ENCODE assay signal across 16 cellular contexts in the genomic region with DNA sequence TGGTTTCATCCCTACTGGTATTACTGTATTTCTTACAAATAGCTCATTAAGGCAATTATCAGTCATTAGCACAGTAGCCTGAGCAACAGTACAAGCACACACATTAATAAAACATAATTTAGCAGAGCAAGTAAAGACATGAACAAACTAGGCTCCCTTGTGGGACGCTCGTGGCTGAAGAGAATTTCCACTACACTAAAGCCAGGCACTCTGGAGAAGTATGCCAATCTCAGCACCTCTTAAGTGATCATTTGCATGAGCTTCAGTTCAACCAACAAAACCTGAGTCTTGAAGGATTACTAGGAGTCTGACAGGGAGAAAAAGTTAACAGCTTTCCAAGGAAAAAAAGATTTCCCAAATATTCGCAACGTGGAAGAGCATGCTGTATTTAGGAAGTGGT.
DNase-seq lines count a peak whose midpoint lies in the region; ATAC-seq and TF ChIP-seq lines count a peak whose summit lies in the region.
"Had no signal": no experiment of that assay in that cellular context is flagged by ENCODE, and none has a peak within 500 bp of the region (broad histone marks: within the 10 kb centered on the region; RNA-seq: fewer than 3 reads in every experiment).

No MANE protein-coding gene starts in this region.

- no peaks in the 10 kb centered on the region for H3K27me3 ChIP-seq in fibroblast of lung (ENCODE audit: control insufficient read depth, insufficient read depth, low read length)
- H3K27me3 ChIP-seq: dorsolateral prefrontal cortex had no signal

- no peak overlapping the region for H3K9ac ChIP-seq in fibroblast of lung (ENCODE audit: insufficient read depth, low read length)

- H4K20me1 ChIP-seq in fibroblast of lung (ENCODE audit: control insufficient read depth, extremely low read depth, insufficient read depth, low read length): no peaks in the 10 kb centered on the region

- peaks cover 5% of the 10 kb centered on the region for H3K9me3 Mint-ChIP-seq in nephron progenitor cell

- TF ChIP-seq CTCF in fibroblast of lung (conservative IDR thresholded peaks at IDR 0.05 in 1 of 2, IDR thresholded peaks at IDR 0.05 in 1 of 2; ENCODE audit: low read depth in 1 of 2, low read length in 2 of 2) (no peak), nephron progenitor cell (IDR thresholded peaks at IDR 0.05) (no peak)

- ATAC-seq in GM21367 (IDR thresholded peaks at IDR 0.05; ENCODE audit: unreplicated experiment): no peak
- ATAC-seq in HG03378 (IDR thresholded peaks at IDR 0.05; ENCODE audit: unreplicated experiment): no peak

- peaks cover 35% of the 10 kb centered on the region for H3K36me3 Mint-ChIP-seq in nephron progenitor cell (ENCODE audit: low read depth)

- H3K9me3 ChIP-seq in fibroblast of lung (ENCODE audit: control insufficient read depth, insufficient read depth, low read depth, low read length): no peaks in the 10 kb centered on the region

- no peak overlapping the region for H3K4me3 ChIP-seq in fibroblast of lung (replicated peaks in 1 of 4; ENCODE audit: control extremely low read depth in 1 of 4, insufficient read depth in 1 of 4, low read depth in 3 of 4, low read length in 4 of 4)
- H3K4me3 ChIP-seq: dorsolateral prefrontal cortex had no signal

- H3K79me2 ChIP-seq in fibroblast of lung (ENCODE audit: control insufficient read depth, insufficient read depth, low read length): no peaks in the 10 kb centered on the region

- H3K4me1 ChIP-seq in fibroblast of lung (ENCODE audit: control insufficient read depth, extremely low read depth, insufficient read depth, low read length): peaks cover 24% of the 10 kb centered on the region

- H3K4me3 Mint-ChIP-seq in nephron progenitor cell: no peak overlapping the region
- H3K4me3 Mint-ChIP-seq: neural crest cell had no signal

- peak overlapping the region; percentile 49 for H3K27ac Mint-ChIP-seq in nephron progenitor cell

- H3K36me3 ChIP-seq in fibroblast of lung (ENCODE audit: control insufficient read depth, insufficient read depth, low read length): no peaks in the 10 kb centered on the region

- H2AFZ ChIP-seq in fibroblast of lung (ENCODE audit: low read length): no peak overlapping the region

- DNase-seq in NCI-H82 (lab: John Stamatoyannopoulos, UW) (peak; percentile 25), NCI-H82 treated with DMSO at 0.1 percent for 48 hours (lab: John Stamatoyannopoulos, UW; ENCODE audit: unreplicated experiment) (no peak), fibroblast of lung (ENCODE audit: low read depth in 2 of 2) (no peak), nephron progenitor cell (no peak), dermis blood vessel endothelial cell (no peak), germinal center (ENCODE audit: low spot score) (no peak)
- DNase-seq: activated effector memory CD4-positive, alpha-beta T cell treated with anti-CD3 and anti-CD28 coated beads, Interleukin-2, amount 50 U/mL, for 16 hours; dorsolateral prefrontal cortex; GOT3; NCI-H2029 treated with DMSO at 0.1 percent for 48 hours; NCI-H748 treated with DMSO at 0.1 percent for 48 hours; retina; stimulated activated CD4-positive, alpha-beta T cell treated with anti-CD3 and anti-CD28 coated beads, Interleukin-2, amount 100 ng/mL, for 24 hours had no signal

- H3K4me2 ChIP-seq in fibroblast of lung (ENCODE audit: extremely low read depth, insufficient read depth, low read length): no peak overlapping the region

- H3K4me1 Mint-ChIP-seq in nephron progenitor cell: peaks cover 49% of the 10 kb centered on the region

- no peaks in the 10 kb centered on the region for H3K27me3 Mint-ChIP-seq in nephron progenitor cell (ENCODE audit: low read depth, poor library complexity)

- H3K27ac ChIP-seq in fibroblast of lung (ENCODE audit: insufficient read depth, low read length): peak overlapping the region; percentile 11
- H3K27ac ChIP-seq: dorsolateral prefrontal cortex had no signal
